In genomic region chr5:139695183-139695573, GRCh38 we compare ENCODE assay signal across 31 cellular contexts.
"Had no signal": no experiment of that assay in that cellular context is flagged by ENCODE, and none has a peak within 500 bp of the region (broad histone marks: within the 10 kb centered on the region; RNA-seq: fewer than 3 reads in every experiment).

No MANE protein-coding gene starts in this region.

- H3K9me3 ChIP-seq: colonic mucosa, gastrocnemius medialis, neutrophil, pancreas, psoas muscle, sigmoid colon, stomach, thyroid gland, upper lobe of right lung had no signal

- H3K4me3 Mint-ChIP-seq: activated CD4-positive, alpha-beta memory T cell treated with anti-CD3 and anti-CD28 coated beads for 36 hours; activated CD4-positive, alpha-beta T cell treated with anti-CD3 and anti-CD28 coated beads, Interleukin-2, amount 10 ng/mL, durations not matched to agents 24 days and 14 days; activated naive CD4-positive, alpha-beta T cell treated with anti-CD3 and anti-CD28 coated beads, Interleukin-2, amount 50 U/mL, for 24 hours; activated naive CD8-positive, alpha-beta T cell treated with anti-CD3 and anti-CD28 coated beads, Interleukin-2, amount 50 U/mL, for 24 hours; activated T-cell treated with anti-CD3 and anti-CD28 coated beads, Interleukin-2, amount 50 U/mL, for 4 hours; mesothelial cell of epicardium; stimulated activated naive B cell treated with anti-CD40 and anti-IgM and Interleukin-4, amounts not matched to agents 10 μg/mL and 1 μg/mL and 100 μg/mL, for 72 hours had no signal

- DNase-seq: activated CD4-positive, alpha-beta memory T cell treated with anti-CD3 and anti-CD28 coated beads for 36 hours; activated CD4-positive, alpha-beta T cell treated with anti-CD3 and anti-CD28 coated beads, Interleukin-2, amount 10 ng/mL, durations not matched to agents 24 days and 14 days; activated naive CD8-positive, alpha-beta T cell treated with anti-CD3 and anti-CD28 coated beads, Interleukin-2, amount 50 U/mL, for 24 hours; activated T-cell treated with anti-CD3 and anti-CD28 coated beads, Interleukin-2, amount 50 U/mL, for 4 hours; amygdala; colonic mucosa; effector memory CD4-positive, alpha-beta T cell; erythroblast; gastrocnemius medialis; glutamatergic neuron; islet precursor cell; left ventricle myocardium superior; naive thymus-derived CD8-positive, alpha-beta T cell; pancreas; psoas muscle; sigmoid colon; small intestine; stimulated activated CD4-positive, alpha-beta T cell treated with anti-CD3 and anti-CD28 coated beads, Interleukin-1b, Interleukin-23, amount 100 ng/mL, for 48 hours; stimulated activated CD4-positive, alpha-beta T cell treated with anti-CD3 and anti-CD28 coated beads, Interleukin-4, amount 100 ng/mL, for 4 hours; stimulated activated CD8-positive, alpha-beta memory T cell treated with anti-CD3 and anti-CD28 coated beads, Interleukin-4, amount 100 ng/mL, for 48 hours; stimulated activated naive B cell treated with anti-CD40 and anti-IgM and Interleukin-4, amounts not matched to agents 10 μg/mL and 1 μg/mL and 100 μg/mL, for 72 hours; stomach; thyroid gland; upper lobe of right lung had no signal

- H3K27ac ChIP-seq: colonic mucosa, gastrocnemius medialis, neutrophil, psoas muscle, thyroid gland, upper lobe of right lung, VCaP had no signal

- H3K27me3 ChIP-seq: gastrocnemius medialis, pancreas, sigmoid colon, thyroid gland, upper lobe of right lung had no signal

- H3K9me3 Mint-ChIP-seq: activated CD4-positive, alpha-beta memory T cell treated with anti-CD3 and anti-CD28 coated beads for 36 hours; activated CD4-positive, alpha-beta T cell treated with anti-CD3 and anti-CD28 coated beads, Interleukin-2, amount 10 ng/mL, durations not matched to agents 24 days and 14 days; activated naive CD4-positive, alpha-beta T cell treated with anti-CD3 and anti-CD28 coated beads, Interleukin-2, amount 50 U/mL, for 24 hours; activated naive CD8-positive, alpha-beta T cell treated with anti-CD3 and anti-CD28 coated beads, Interleukin-2, amount 50 U/mL, for 24 hours; activated T-cell treated with anti-CD3 and anti-CD28 coated beads, Interleukin-2, amount 50 U/mL, for 4 hours; activated T-helper 2 cell treated with anti-CD3 and anti-CD28 coated beads, Interferon-gamma antibody, Interleukin-2, Interleukin-4, amounts not matched to agents 10 μg/mL and 5 μg/mL and 100 μg/mL, durations not matched to agents 14 hours and 24 hours and 36 hours; central memory CD8-positive, alpha-beta T cell; mesothelial cell of epicardium; naive thymus-derived CD8-positive, alpha-beta T cell; stimulated activated naive B cell treated with anti-CD40 and anti-IgM and Interleukin-4, amounts not matched to agents 10 μg/mL and 1 μg/mL and 100 μg/mL, for 72 hours had no signal

- H3K4me3 ChIP-seq: colonic mucosa, gastrocnemius medialis, pancreas, psoas muscle, sigmoid colon, stomach, thyroid gland, upper lobe of right lung had no signal

- H3K36me3 Mint-ChIP-seq: activated CD4-positive, alpha-beta memory T cell treated with anti-CD3 and anti-CD28 coated beads for 36 hours; activated naive CD4-positive, alpha-beta T cell treated with anti-CD3 and anti-CD28 coated beads, Interleukin-2, amount 50 U/mL, for 24 hours; mesothelial cell of epicardium; naive thymus-derived CD8-positive, alpha-beta T cell; stimulated activated naive B cell treated with anti-CD40 and anti-IgM and Interleukin-4, amounts not matched to agents 10 μg/mL and 1 μg/mL and 100 μg/mL, for 72 hours had no signal

- H3K27ac Mint-ChIP-seq: activated CD4-positive, alpha-beta memory T cell treated with anti-CD3 and anti-CD28 coated beads for 36 hours; activated CD4-positive, alpha-beta T cell treated with anti-CD3 and anti-CD28 coated beads, Interleukin-2, amount 10 ng/mL, durations not matched to agents 24 days and 14 days; activated naive CD8-positive, alpha-beta T cell treated with anti-CD3 and anti-CD28 coated beads, Interleukin-2, amount 50 U/mL, for 24 hours; activated T-helper 2 cell treated with anti-CD3 and anti-CD28 coated beads, Interferon-gamma antibody, Interleukin-2, Interleukin-4, amounts not matched to agents 10 μg/mL and 5 μg/mL and 100 μg/mL, durations not matched to agents 14 hours and 24 hours and 36 hours; stimulated activated naive B cell treated with anti-CD40 and anti-IgM and Interleukin-4, amounts not matched to agents 10 μg/mL and 1 μg/mL and 100 μg/mL, for 72 hours had no signal

- ATAC-seq: activated CD4-positive, CD25-positive, alpha-beta regulatory T cell treated with anti-CD3 and anti-CD28 coated beads, Interleukin-2, amount 50 U/mL, for 24 hours; activated naive CD8-positive, alpha-beta T cell treated with anti-CD3 and anti-CD28 coated beads, Interleukin-2, amount 50 U/mL, for 24 hours; activated T-cell treated with anti-CD3 and anti-CD28 coated beads, Interleukin-2, amount 50 U/mL, for 4 hours; gastrocnemius medialis; left ventricle myocardium superior; naive thymus-derived CD8-positive, alpha-beta T cell; pancreas; psoas muscle; stimulated activated naive B cell treated with anti-CD40 and anti-IgM and Interleukin-4, amounts not matched to agents 10 μg/mL and 1 μg/mL and 100 μg/mL, for 72 hours; upper lobe of right lung had no signal

- H3K36me3 ChIP-seq: colonic mucosa, gastrocnemius medialis, neutrophil, pancreas, sigmoid colon, stomach, thyroid gland, upper lobe of right lung had no signal
